In genomic region chr11:61229458-61229857, GRCh38 we compare ENCODE assay signal across 2 cellular contexts. TPM values are rescaled to one million over a fixed set of nuclear protein-coding genes. Genes with fewer than 3 reads are reported as not detected.
"Had no signal": no experiment of that assay in that cellular context is flagged by ENCODE, and none has a peak within 500 bp of the region (broad histone marks: within the 10 kb centered on the region; RNA-seq: fewer than 3 reads in every experiment).

No MANE protein-coding gene starts in this region.

RNA-seq across cellular contexts. Expression of gene PGA4, which starts 7.3 kb away (rescaled TPM):
- total RNA-seq: G401, GM12878 had no signal
- polyA plus RNA-seq: GM12878 had no signal

RNA-seq across cellular contexts. Expression of gene PGA5, which starts 11.5 kb away (rescaled TPM):
- total RNA-seq: G401, GM12878 had no signal
- polyA plus RNA-seq: GM12878 had no signal

RNA-seq across cellular contexts. Expression of gene PGA3, which starts 26.1 kb away (rescaled TPM):
- total RNA-seq: G401, GM12878 had no signal
- polyA plus RNA-seq: GM12878 had no signal
